23 cellular contexts compared by ENCODE assay signal in the genomic region with DNA sequence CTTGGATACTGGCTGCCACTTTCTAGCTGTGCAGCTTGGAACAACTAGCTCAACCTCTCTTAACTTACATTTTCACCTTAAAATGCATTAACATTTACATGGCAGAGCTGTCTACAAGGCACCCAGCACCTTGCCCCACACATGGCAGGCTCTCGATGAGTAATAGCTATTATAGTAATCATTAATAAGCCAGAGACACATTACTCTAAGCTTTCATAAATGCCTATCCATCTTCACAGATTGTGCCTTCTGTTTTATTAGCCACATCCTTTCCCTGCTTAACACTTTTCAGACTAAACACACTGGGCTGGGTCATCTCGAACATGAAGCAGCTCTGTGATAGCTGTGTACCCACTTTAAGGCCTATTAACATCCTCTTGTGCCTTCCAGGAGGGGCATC.
A peak's percentile ranks its signal among the peaks of the same experiment; 100 is the strongest.
DNase-seq lines count a peak whose midpoint lies in the region; ATAC-seq and TF ChIP-seq lines count a peak whose summit lies in the region.
"Had no signal": no experiment of that assay in that cellular context is flagged by ENCODE, and none has a peak within 500 bp of the region (broad histone marks: within the 10 kb centered on the region; RNA-seq: fewer than 3 reads in every experiment).

No MANE protein-coding gene starts in this region.

- no peaks in the 10 kb centered on the region for H3K9me3 Mint-ChIP-seq in brain
- H3K9me3 Mint-ChIP-seq in memory B cell, result no peaks in the 10 kb centered on the region
- H3K9me3 Mint-ChIP-seq in osteocyte (ENCODE audit: unreplicated experiment), result no peaks in the 10 kb centered on the region
- H3K9me3 Mint-ChIP-seq: CD8-positive, alpha-beta T cell had no signal

- no peak for ATAC-seq in memory B cell (ENCODE audit: low read depth)
- ATAC-seq: CD8-positive, alpha-beta T cell; HepG2 had no signal

- peak overlapping the region; percentile 79 for H3K27ac ChIP-seq in A673 (ENCODE audit: low read depth, low read length, poor library complexity, severe bottlenecking)
- H3K27ac ChIP-seq: 22Rv1, Peyer's patch had no signal

- DNase-seq in A673 (ENCODE audit: low spot score) (no peak), memory B cell (ENCODE audit: low spot score in 2 of 2) (no peak), osteocyte (ENCODE audit: extremely low spot score, unreplicated experiment) (no peak), NOMO-1 (lab: John Stamatoyannopoulos, UW; ENCODE audit: unreplicated experiment in 2 of 2) (no peak), GM03348 (ENCODE audit: low spot score) (no peak), OCI-M1 (lab: John Stamatoyannopoulos, UW) (no peak), NK-92 (lab: John Stamatoyannopoulos, UW; ENCODE audit: unreplicated experiment) (no peak)
- DNase-seq: AML-193; C1 segment of cervical spinal cord; Calu3; CD8-positive, alpha-beta T cell; KG1; NCI-H1092; NCI-H1436 treated with DMSO at 0.1 percent for 48 hours; NCI-H1930; NCI-H2227 treated with DMSO at 0.1 percent for 48 hours; NCI-H510A; NCI-H748 treated with DMSO at 0.1 percent for 48 hours; NK-92 treated with Interleukin-12 subunit alpha and Interleukin-12 subunit beta, amount 100 ng/mL, for 24 hours; Peyer's patch had no signal

- H3K27ac Mint-ChIP-seq in brain (peak overlapping the region in 3 of 5 experiments; percentile 71 to 95 (median 82)), memory B cell (peak overlapping the region; percentile 70), osteocyte (ENCODE audit: unreplicated experiment) (peak overlapping the region; percentile 2)
- H3K27ac Mint-ChIP-seq: CD8-positive, alpha-beta T cell had no signal

- H3K27me3 ChIP-seq in A673 (replicated peaks; ENCODE audit: insufficient read depth, low read depth, low read length, poor library complexity), result no peaks in the 10 kb centered on the region
- H3K27me3 ChIP-seq: Peyer's patch had no signal

- H3K9me3 ChIP-seq in A673 (ENCODE audit: low read depth, low read length, poor library complexity, severe bottlenecking), result no peaks in the 10 kb centered on the region
- H3K9me3 ChIP-seq: Peyer's patch had no signal

- H3K4me3 Mint-ChIP-seq in brain (no peak overlapping the region), memory B cell (no peak overlapping the region), osteocyte (ENCODE audit: unreplicated experiment) (no peak overlapping the region)
- H3K4me3 Mint-ChIP-seq: CD8-positive, alpha-beta T cell had no signal

- H3K36me3 Mint-ChIP-seq in brain (peaks cover 82% of the 10 kb centered on the region), memory B cell (peaks cover 53% of the 10 kb centered on the region), osteocyte (ENCODE audit: unreplicated experiment) (peaks cover 51% of the 10 kb centered on the region)
- H3K36me3 Mint-ChIP-seq: CD8-positive, alpha-beta T cell had no signal

- H3K4me1 Mint-ChIP-seq in brain (peaks cover 20% of the 10 kb centered on the region), memory B cell (peaks cover 9% of the 10 kb centered on the region), osteocyte (ENCODE audit: unreplicated experiment) (peaks cover 19% of the 10 kb centered on the region)

- H3K4me3 ChIP-seq in A673 (ENCODE audit: low read depth, low read length, poor library complexity, severe bottlenecking), result no peak overlapping the region
- H3K4me3 ChIP-seq: Peyer's patch had no signal

- CTCF ChIA-PET in A673 (lab: Charles Lee), result no interaction called here

- no peak for TF ChIP-seq CTCF in A673 (conservative IDR thresholded peaks at IDR 0.05; ENCODE audit: low read depth, low read length)
- no peak for TF ChIP-seq CTCF in brain (conservative IDR thresholded peaks at IDR 0.05)
- no peak for TF ChIP-seq CTCF in osteocyte (IDR thresholded peaks at IDR 0.05)

- H3K4me1 ChIP-seq in A673 (ENCODE audit: insufficient read depth, low read length, poor library complexity, severe bottlenecking), result peaks cover 13% of the 10 kb centered on the region
- H3K4me1 ChIP-seq: Peyer's patch had no signal

- intact Hi-C loops in A673 (cut with micrococcal nuclease; ENCODE audit: unreplicated experiment), result no loop called here

- POLR2A ChIA-PET in A673 (lab: Charles Lee; ENCODE audit: low non-redundant PET), result no interaction called here

- no TSS peak for BruUV-seq in A673 (replicated peaks; lab: Mats Ljungman, UMichigan)

- H3K36me3 ChIP-seq in A673 (ENCODE audit: insufficient read depth, low read length, poor library complexity, severe bottlenecking), result peaks cover 7% of the 10 kb centered on the region

- H3K27me3 Mint-ChIP-seq in brain (no peaks in the 10 kb centered on the region), memory B cell (no peaks in the 10 kb centered on the region), osteocyte (ENCODE audit: unreplicated experiment) (no peaks in the 10 kb centered on the region)

Comparison
In these comparisons a context has a peak if more than half of its experiments do, and no peak if none do; other contexts are left out.
1. H3K27ac Mint-ChIP-seq: peak in every context shown above with its lines; median percentile 82 in brain; 70 in memory B cell; 2 in osteocyte.